Comparison of ENCODE assay signal across 27 cellular contexts in the genomic region with DNA sequence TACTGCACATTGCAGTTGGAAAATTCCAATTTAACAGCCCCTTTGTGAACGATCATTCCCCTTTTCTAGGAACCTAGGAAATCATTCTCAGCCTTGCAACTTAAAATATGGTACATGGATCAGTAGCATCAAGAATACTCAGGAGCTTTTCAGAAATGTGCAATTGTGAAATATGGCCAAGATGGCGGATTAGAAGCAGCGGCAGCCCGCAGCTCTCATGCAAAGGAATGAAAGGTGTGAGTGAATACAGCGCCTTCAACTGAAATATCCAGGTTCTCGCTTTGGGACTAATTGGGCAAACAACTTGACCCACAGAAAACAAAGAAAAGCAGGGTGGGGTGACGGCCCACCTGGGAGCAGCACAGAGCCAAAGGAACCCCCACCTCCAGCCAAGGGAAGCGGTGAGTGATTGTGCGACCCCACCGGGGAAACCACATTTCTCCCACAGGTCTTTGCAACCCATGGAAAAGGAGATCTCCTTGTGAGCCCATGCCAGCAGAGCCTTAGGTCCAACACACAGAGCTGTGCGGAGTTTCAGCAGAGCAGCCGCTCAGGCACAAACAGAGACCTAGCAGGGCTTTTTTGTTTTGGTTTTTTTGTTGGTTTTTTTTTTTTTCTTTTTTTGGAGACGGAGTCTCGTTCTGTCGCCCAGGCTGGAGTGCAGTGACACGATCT.
"Had no signal": no experiment of that assay in that cellular context is flagged by ENCODE, and none has a peak within 500 bp of the region (broad histone marks: within the 10 kb centered on the region; RNA-seq: fewer than 3 reads in every experiment).

No MANE protein-coding gene starts in this region.

- H3K27ac ChIP-seq: ascending aorta, body of pancreas, SK-N-MC had no signal

- H3K4me1 ChIP-seq: ascending aorta, body of pancreas, breast epithelium had no signal

- ATAC-seq: activated CD4-positive, alpha-beta T cell treated with anti-CD3 and anti-CD28 coated beads for 36 hours; activated CD4-positive, CD25-positive, alpha-beta regulatory T cell treated with anti-CD3 and anti-CD28 coated beads, Interleukin-2, amount 50 U/mL, for 24 hours; activated CD8-positive, alpha-beta T cell treated with anti-CD3 and anti-CD28 coated beads, Interleukin-2, amount 10 ng/mL, durations not matched to agents 7 days and 5 days; body of pancreas; WTC11 had no signal

- H3K4me3 ChIP-seq: ascending aorta, body of pancreas, breast epithelium, MG63, SK-N-MC had no signal

- H3K27me3 ChIP-seq: ascending aorta, body of pancreas, breast epithelium, MG63, SJCRH30 had no signal

- H3K9me3 ChIP-seq: body of pancreas had no signal

- DNase-seq: activated CD4-positive, alpha-beta T cell treated with anti-CD3 and anti-CD28 coated beads for 36 hours; activated CD4-positive, alpha-beta T cell treated with anti-CD3 and anti-CD28 coated beads, Interleukin-2, amount 10 ng/mL, durations not matched to agents 7 days and 5 days; activated CD4-positive, alpha-beta T cell treated with anti-CD3 and anti-CD28 coated beads, Interleukin-2, amount 50 U/mL, for 48 hours; activated CD8-positive, alpha-beta T cell treated with anti-CD3 and anti-CD28 coated beads, Interleukin-2, amount 10 ng/mL, durations not matched to agents 7 days and 5 days; activated gamma-delta T cell; activated naive CD4-positive, alpha-beta T cell treated with Interleukin-2 at 50 U/mL for 16 hours; activated naive CD8-positive, alpha-beta T cell treated with anti-CD3 and anti-CD28 coated beads, Interleukin-2, amount 10 ng/mL, durations not matched to agents 7 days and 5 days; activated T-cell treated with anti-CD3 and anti-CD28 coated beads, Interleukin-2, amount 50 U/mL, for 24 hours; amygdala; body of pancreas; Kasumi-1; KG1; NCI-H1092 treated with DMSO at 0.1 percent for 48 hours; NCI-H1417; NCI-H1694; NCI-H1930; NCI-H2081 treated with DMSO at 0.1 percent for 48 hours; NCI-H446 treated with DMSO at 0.1 percent for 48 hours; NCI-H524 treated with DMSO at 0.1 percent for 48 hours; SHP77 had no signal

- H3K36me3 ChIP-seq: ascending aorta, breast epithelium, MG63, SJCRH30 had no signal
